In genomic region chr14:39174560-39175444, GRCh38 we compare ENCODE assay signal across 8 cellular contexts. TPM values are rescaled to one million over a fixed set of nuclear protein-coding genes. Genes with fewer than 3 reads are reported as not detected.
DNase-seq lines count a peak whose midpoint lies in the region; ATAC-seq, FAIRE-seq and TF ChIP-seq lines count a peak whose summit lies in the region.

PNN (plus strand) TSS chr14:39175254; CDS start chr14:39175280, 26 bp downstream.

- H3K9me3 Mint-ChIP-seq in natural killer cell, result no peaks in the 10 kb centered on the region

- H3K36me3 Mint-ChIP-seq in natural killer cell, result peaks cover 21% of the 10 kb centered on the region

- peak; percentile 47; the same call in 1 of the 2 replicates for TF ChIP-seq POLR2A in H54 (IDR thresholded peaks at IDR 0.05; ENCODE audit: low read depth, low read length)
- TF ChIP-seq POLR2A in Raji (IDR thresholded peaks at IDR 0.05; ENCODE audit: insufficient read depth, low read depth, low read length), result peak; percentile 83

- H3K4me1 ChIP-seq in Loucy (ENCODE audit: insufficient read depth, low read length, poor library complexity, severe bottlenecking), result peaks cover 40% of the 10 kb centered on the region

- H3K9ac ChIP-seq in Loucy (ENCODE audit: low read depth, low read length, poor library complexity, severe bottlenecking), result peak within 1 kb of the TSS; percentile 97

- H3K36me3 ChIP-seq in Loucy (ENCODE audit: insufficient read depth, low read length), result peaks cover 31% of the 10 kb centered on the region

- H3K27me3 ChIP-seq in Loucy (ENCODE audit: insufficient read depth, low read length, poor library complexity, severe bottlenecking), result no peaks in the 10 kb centered on the region

- peaks cover 33 to 42% of the 10 kb centered on the region in 2 donors for H3K4me1 Mint-ChIP-seq in natural killer cell

- FAIRE-seq in H54 (lab: Jason Lieb, UNC), result peak; percentile 98

- no peak for TF ChIP-seq CTCF in Loucy (conservative IDR thresholded peaks at IDR 0.05; ENCODE audit: low read length)
- no peak for TF ChIP-seq CTCF in natural killer cell (IDR thresholded peaks at IDR 0.05)

- no peaks in the 10 kb centered on the region for H3F3A ChIP-seq in Loucy (ENCODE audit: low read depth)

- intact Hi-C loops in natural killer cell (cut with micrococcal nuclease), result loop anchor here (1.0 to 10.0 kb wide), 6 partner anchors 54 to 1100 kb away; partner anchors contain the start of genes GEMIN2 and SEC23A

- ATAC-seq in natural killer cell, result peak; percentile 84 to 97 (median 88)

- DNase-seq in EL (peak; percentile 100), H54 (ENCODE audit: insufficient read length, low spot score) (peak; percentile 76), fibroblast of peridontal ligament (ENCODE audit: extremely low read depth) (peak; percentile 99), natural killer cell (peak; percentile 93)
- peak; percentile 94 for DNase-seq in activated T-helper 9 cell treated with anti-CD3 and anti-CD28 coated beads, Interleukin-2, amount 50 U/mL, for 16 hours (ENCODE audit: low read depth)
- peak; percentile 97 for DNase-seq in stimulated activated naive CD4-positive, alpha-beta T cell treated with Interleukin-2 at 50 U/mL for 16 hours (lab: John Stamatoyannopoulos, UW)

- H3K9me3 ChIP-seq in Loucy (ENCODE audit: insufficient read depth, low read depth, low read length), result no peaks in the 10 kb centered on the region

- H4K20me1 ChIP-seq in Loucy (ENCODE audit: insufficient read depth, low read length, poor library complexity, severe bottlenecking), result peaks cover 46% of the 10 kb centered on the region

- peaks cover 58% of the 10 kb centered on the region for H3K79me2 ChIP-seq in Loucy (ENCODE audit: insufficient read depth, low read length)

- no peaks in the 10 kb centered on the region for H3K27me3 Mint-ChIP-seq in natural killer cell (ENCODE audit: low read depth in 2 of 2)

- peak within 1 kb of the TSS; percentile 97 to 99 for H3K27ac Mint-ChIP-seq in natural killer cell

- peak within 1 kb of the TSS; percentile 96 for H3K4me3 ChIP-seq in Loucy (ENCODE audit: low read length, poor library complexity, severe bottlenecking)

- no peaks in the 10 kb centered on the region for H3K9me2 ChIP-seq in Loucy (replicated peaks; ENCODE audit: low read depth, low read length)

- H3K4me3 Mint-ChIP-seq in natural killer cell, result peak within 1 kb of the TSS; percentile 99

- H2AFZ ChIP-seq in Loucy (ENCODE audit: low read length), result peak within 1 kb of the TSS; percentile 68

- H3K4me2 ChIP-seq in Loucy (ENCODE audit: low read depth, low read length, poor library complexity, severe bottlenecking), result peak within 1 kb of the TSS; percentile 94

RNA-seq across cellular contexts. Expression of gene PNN, which starts in this region (rescaled TPM):
- total RNA-seq in natural killer cell, result 100 to 1,000 TPM; 121 to 153 (median 145) TPM

Comparison
In these comparisons a context has a peak if more than half of its experiments do, and no peak if none do; other contexts are left out.
1. Peak in every context shown above with its lines: DNase-seq, ATAC-seq and H3K4me3 ChIP-seq.